1 cellular context compared by ENCODE assay signal in the genomic region with DNA sequence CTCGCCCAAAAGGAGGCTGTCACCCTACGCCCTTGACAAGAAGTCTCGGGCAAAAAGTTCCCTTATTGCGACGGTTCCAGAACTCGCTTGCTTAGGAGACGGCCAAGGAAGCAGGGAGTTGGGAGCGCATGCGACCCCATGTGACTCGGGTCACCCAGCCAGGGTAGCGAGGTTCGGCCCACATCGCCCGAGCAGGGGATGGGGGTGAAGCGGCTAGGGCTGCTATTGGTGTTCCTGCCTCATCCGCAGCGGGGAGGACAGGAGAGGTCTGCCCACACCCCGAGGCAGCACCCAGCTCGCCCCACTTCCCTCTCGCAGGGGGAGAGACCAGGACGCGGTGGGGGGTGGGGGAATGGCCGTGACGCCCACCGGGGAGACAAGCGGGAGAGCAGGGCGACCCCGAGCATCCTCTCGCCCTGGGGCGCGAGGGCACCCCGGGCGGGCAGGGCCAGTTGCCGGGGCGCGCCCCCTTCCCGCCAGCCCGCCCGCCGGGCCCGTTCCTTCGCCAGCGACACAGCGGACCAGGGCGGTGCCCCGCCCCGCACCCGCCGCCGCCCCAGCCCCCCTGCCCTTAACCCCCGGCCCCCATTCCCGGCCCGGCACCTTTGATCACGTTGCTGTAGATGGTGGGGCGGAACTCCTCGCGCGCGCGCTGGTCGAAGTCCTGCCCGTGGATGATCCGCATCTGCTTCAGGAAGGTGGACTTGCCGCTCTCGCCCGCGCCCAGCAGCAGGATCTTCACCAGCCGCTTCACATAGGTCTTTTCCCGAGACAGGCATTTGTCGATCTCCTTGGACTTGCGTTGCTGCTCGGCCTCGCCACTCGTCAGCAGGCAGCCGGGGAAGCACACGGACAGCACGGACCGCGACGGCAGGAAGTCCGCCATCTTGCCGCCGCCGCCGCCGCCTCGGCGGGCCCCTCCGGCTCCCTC.
A peak's percentile ranks its signal among the peaks of the same experiment; 100 is the strongest.
TF ChIP-seq lines count a peak whose summit lies in the region.

No MANE protein-coding gene starts in this region.

TF ChIP-seq in endothelial cell of umbilical vein, 7 proteins besides CTCF, POLR2A, EP300 and RAD21:
- TF ChIP-seq GATA2 (IDR thresholded peaks at IDR 0.05; ENCODE audit: insufficient read depth, insufficient read length, low read depth, low read length) (no peak), FOS (IDR thresholded peaks at IDR 0.05; ENCODE audit: borderline replicate concordance, insufficient read depth, low read length) (no peak), POLR2AphosphoS5 (IDR thresholded peaks at IDR 0.05; ENCODE audit: insufficient read depth, low read depth, low read length) (peak; percentile 11), EZH2 (IDR thresholded peaks at IDR 0.05; ENCODE audit: borderline replicate concordance, low read depth, low read length, severe bottlenecking) (no peak), MYC (IDR thresholded peaks at IDR 0.05; ENCODE audit: low read depth, low read length) (no peak), JUN (IDR thresholded peaks at IDR 0.05; ENCODE audit: borderline replicate concordance, insufficient read depth, insufficient read length, low read depth) (no peak)
- TF ChIP-seq, protein P1, sequence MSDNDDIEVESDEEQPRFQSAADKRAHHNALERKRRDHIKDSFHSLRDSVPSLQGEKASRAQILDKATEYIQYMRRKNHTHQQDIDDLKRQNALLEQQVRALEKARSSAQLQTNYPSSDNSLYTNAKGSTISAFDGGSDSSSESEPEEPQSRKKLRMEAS (IDR thresholded peaks at IDR 0.05; ENCODE audit: insufficient read depth, insufficient read length) = no peak
